ENCODE assay signal across 8 cellular contexts in the genomic region with DNA sequence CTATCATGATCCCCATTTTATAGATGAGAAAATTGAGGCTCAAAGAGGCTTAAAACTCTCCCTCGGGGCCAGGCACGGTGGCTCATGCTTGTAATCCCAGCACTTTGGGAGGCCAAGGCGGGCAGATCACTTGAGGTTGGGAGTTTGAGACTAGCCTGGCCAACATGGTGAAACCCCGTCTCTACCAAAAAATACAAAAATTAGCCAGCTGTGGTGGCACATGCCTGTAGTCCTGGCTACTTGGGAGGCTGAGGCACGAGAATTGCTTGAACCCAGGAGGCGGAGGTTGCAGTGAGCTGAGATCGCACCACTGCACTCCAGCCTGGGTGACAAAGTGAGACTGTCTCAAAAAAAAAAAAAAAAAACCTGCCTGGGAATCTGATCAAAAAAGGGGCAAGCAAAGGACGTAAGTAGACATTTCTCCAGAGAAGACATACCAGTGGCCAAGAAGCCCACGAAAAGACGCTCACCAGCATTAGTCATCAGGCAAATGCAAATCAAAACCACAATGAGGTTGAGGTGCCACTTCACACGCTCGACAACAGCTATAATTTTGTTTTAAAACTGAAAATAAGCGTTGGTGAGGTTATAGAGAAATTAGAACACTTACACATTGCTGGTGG.
DNase-seq lines count a peak whose midpoint lies in the region; ATAC-seq, FAIRE-seq and TF ChIP-seq lines count a peak whose summit lies in the region.
"Not testable (repeated sequence)": the region's sequence is repeated elsewhere in the genome, so short reads cannot be mapped to it uniquely, and the experiment has no call there.

No MANE protein-coding gene starts in this region.

- CTCF ChIA-PET in CD4-positive, alpha-beta T cell (lab: Charles Lee): interaction anchor here (0.7 to 1.8 kb wide), 4 partner anchors 9 to 513 kb away, joined by 3 to 5 read pairs (median 4); no protein-coding TSS in a partner anchor
- CTCF ChIA-PET in naive thymus-derived CD4-positive, alpha-beta T cell (lab: Charles Lee): not testable (repeated sequence)

- ATAC-seq in CD4-positive, alpha-beta T cell (ENCODE audit: poor library complexity): peak; percentile 86
- peak; percentile 57 for ATAC-seq in GM21529 (IDR thresholded peaks at IDR 0.05; ENCODE audit: unreplicated experiment)
- peak; percentile 86 for ATAC-seq in naive thymus-derived CD4-positive, alpha-beta T cell

- not testable (repeated sequence) for FAIRE-seq in bronchial epithelial cell (lab: Jason Lieb, UNC)

- not testable (repeated sequence) for H3K9me3 Mint-ChIP-seq in CD4-positive, alpha-beta T cell; activated T-cell treated with anti-CD3 and anti-CD28 coated beads, Interleukin-2, amount 50 U/mL, for 24 hours; naive thymus-derived CD4-positive, alpha-beta T cell

- intact Hi-C loops in CD4-positive, alpha-beta T cell (cut with DNase I, micrococcal nuclease): loop anchor here (1.0 to 5.0 kb wide), 4 partner anchors 39 to 841 kb away; no protein-coding TSS in a partner anchor
- intact Hi-C loops in naive thymus-derived CD4-positive, alpha-beta T cell (cut with micrococcal nuclease): loop anchor here (1.0 to 5.0 kb wide), 4 partner anchors 38 to 115 kb away; a partner anchor contains a TSS

- H3K9me3 ChIP-seq in CD4-positive, alpha-beta T cell (ENCODE audit: control insufficient read depth, low read length); naive thymus-derived CD4-positive, alpha-beta T cell (ENCODE audit: control insufficient read depth in 2 of 3, low read length in 3 of 3): not testable (repeated sequence)

- not testable (repeated sequence) for H3K27ac ChIP-seq in CD4-positive, alpha-beta T cell (ENCODE audit: low read depth, low read length)
- H3K27ac ChIP-seq in naive thymus-derived CD4-positive, alpha-beta T cell (ENCODE audit: low read depth, low read length): peak overlapping the region; percentile 17

- peak; percentile 42 to 73 (median 52) for DNase-seq in CD4-positive, alpha-beta T cell
- DNase-seq in M059J (ENCODE audit: low read depth) (peak; percentile 84), T-helper 9 cell (peak; percentile 58), bronchial epithelial cell (ENCODE audit: low read depth) (peak; percentile 62)
- peak; percentile 60 for DNase-seq in activated T-cell treated with anti-CD3 and anti-CD28 coated beads, Interleukin-2, amount 50 U/mL, for 24 hours
- peak in 8 of 9 donors; percentile 40 to 72 (median 56) for DNase-seq in naive thymus-derived CD4-positive, alpha-beta T cell
- DNase-seq in stimulated activated CD8-positive, alpha-beta memory T cell treated with anti-CD3 and anti-CD28 coated beads, Interleukin-15, amount 100 ng/mL, for 48 hours (ENCODE audit: low read depth in 2 of 2): peak; percentile 63 to 69

- POLR2A ChIA-PET in CD4-positive, alpha-beta T cell (lab: Charles Lee): interaction anchor here (0.8 to 1.9 kb wide), 12 partner anchors 9 to 198 kb away, joined by 3 to 30 read pairs (median 4); a partner anchor contains a TSS
- POLR2A ChIA-PET in naive thymus-derived CD4-positive, alpha-beta T cell (lab: Charles Lee): interaction anchor here (0.7 to 4.3 kb wide), 13 partner anchors 26 to 122 kb away, joined by 3 to 18 read pairs (median 4); a partner anchor contains a TSS

- H3K27ac Mint-ChIP-seq in CD4-positive, alpha-beta T cell: peak overlapping the region; percentile 92
- peak overlapping the region; percentile 90 for H3K27ac Mint-ChIP-seq in activated T-cell treated with anti-CD3 and anti-CD28 coated beads, Interleukin-2, amount 50 U/mL, for 24 hours
- H3K27ac Mint-ChIP-seq in naive thymus-derived CD4-positive, alpha-beta T cell: peak overlapping the region; percentile 35 to 90 (median 66)

- H3K36me3 ChIP-seq in bronchial epithelial cell (ENCODE audit: control insufficient read depth, insufficient read depth, low read length); naive thymus-derived CD4-positive, alpha-beta T cell (ENCODE audit: control insufficient read depth in 2 of 3, insufficient read depth in 3 of 3, low read length in 3 of 3): not testable (repeated sequence)

- peak overlapping the region; percentile 71 for H3K4me3 Mint-ChIP-seq in CD4-positive, alpha-beta T cell
- peak overlapping the region; percentile 16 for H3K4me3 Mint-ChIP-seq in activated T-cell treated with anti-CD3 and anti-CD28 coated beads, Interleukin-2, amount 50 U/mL, for 24 hours
- H3K4me3 Mint-ChIP-seq in naive thymus-derived CD4-positive, alpha-beta T cell: peak overlapping the region; percentile 18 to 70 (median 62)

- H3K27me3 ChIP-seq in CD4-positive, alpha-beta T cell (ENCODE audit: control insufficient read depth, insufficient read depth, low read length); bronchial epithelial cell (ENCODE audit: control insufficient read depth, insufficient read depth, low read length); naive thymus-derived CD4-positive, alpha-beta T cell (ENCODE audit: control insufficient read depth in 2 of 2, insufficient read depth in 2 of 2, low read length in 2 of 2): not testable (repeated sequence)

- TF ChIP-seq CTCF in CD4-positive, alpha-beta T cell (IDR thresholded peaks at IDR 0.05); bronchial epithelial cell (IDR thresholded peaks at IDR 0.05; ENCODE audit: insufficient read depth, low read length, severe bottlenecking): not testable (repeated sequence)

- H3K27me3 Mint-ChIP-seq in CD4-positive, alpha-beta T cell; activated T-cell treated with anti-CD3 and anti-CD28 coated beads, Interleukin-2, amount 50 U/mL, for 24 hours; naive thymus-derived CD4-positive, alpha-beta T cell: not testable (repeated sequence)

- H3K4me1 ChIP-seq in naive thymus-derived CD4-positive, alpha-beta T cell (ENCODE audit: control insufficient read depth in 2 of 2, insufficient read depth in 2 of 2, low read length in 2 of 2): peaks cover 38 to 44% of the 10 kb centered on the region in 2 donors

- H3K4me1 Mint-ChIP-seq in CD4-positive, alpha-beta T cell (ENCODE audit: low read depth): peaks cover 54% of the 10 kb centered on the region
- peaks cover 67% of the 10 kb centered on the region for H3K4me1 Mint-ChIP-seq in activated T-cell treated with anti-CD3 and anti-CD28 coated beads, Interleukin-2, amount 50 U/mL, for 24 hours (ENCODE audit: low read depth)
- peaks cover 28 to 63% (median 51%) of the 10 kb centered on the region in 7 donors for H3K4me1 Mint-ChIP-seq in naive thymus-derived CD4-positive, alpha-beta T cell

- not testable (repeated sequence) for H3K4me3 ChIP-seq in bronchial epithelial cell (ENCODE audit: low read depth, low read length); naive thymus-derived CD4-positive, alpha-beta T cell (ENCODE audit: low read length)

- H3K36me3 Mint-ChIP-seq in CD4-positive, alpha-beta T cell (ENCODE audit: low read depth); activated T-cell treated with anti-CD3 and anti-CD28 coated beads, Interleukin-2, amount 50 U/mL, for 24 hours (ENCODE audit: low read depth); naive thymus-derived CD4-positive, alpha-beta T cell: not testable (repeated sequence)

Comparison
In these comparisons a context has a peak if more than half of its experiments do, and no peak if none do; other contexts are left out.
1. H3K4me3 Mint-ChIP-seq: peak in every context shown above with its lines; median percentile 71 in CD4-positive, alpha-beta T cell; 62 in naive thymus-derived CD4-positive, alpha-beta T cell; 16 in activated T-cell treated with anti-CD3 and anti-CD28 coated beads, Interleukin-2, amount 50 U/mL, for 24 hours.